8 cellular contexts compared by ENCODE assay signal in the genomic region with DNA sequence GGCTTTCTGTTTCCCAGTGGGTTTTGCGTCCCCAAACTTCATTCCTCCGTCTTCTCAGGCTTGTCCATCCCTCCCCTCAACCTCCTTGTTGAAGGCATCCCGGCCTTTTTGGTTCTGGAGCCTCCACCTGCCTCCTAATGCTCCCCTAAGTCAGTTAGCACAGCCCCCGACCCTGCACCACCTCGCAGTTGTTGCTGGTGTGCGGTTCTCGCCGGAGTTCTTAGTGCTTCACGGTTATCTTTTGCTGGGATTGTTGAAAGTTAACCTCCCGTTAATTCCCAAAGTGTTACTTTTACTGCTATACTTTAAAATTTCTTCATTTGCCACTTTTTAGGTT. TPM values are rescaled to one million over a fixed set of nuclear protein-coding genes. Genes with fewer than 3 reads are reported as not detected.
DNase-seq lines count a peak whose midpoint lies in the region; ATAC-seq and TF ChIP-seq lines count a peak whose summit lies in the region.

No MANE protein-coding gene starts in this region.

- TF ChIP-seq CTCF in body of pancreas (IDR thresholded peaks at IDR 0.05) (no peak), lower lobe of right lung (IDR thresholded peaks at IDR 0.05) (no peak), upper lobe of right lung (IDR thresholded peaks at IDR 0.05) (no peak)

- DNase-seq in activated naive CD4-positive, alpha-beta T cell treated with anti-CD3 and anti-CD28 coated beads, Interleukin-2, amount 50 U/mL, for 16 hours = no peak
- DNase-seq in body of pancreas = no peak
- DNase-seq in lower lobe of right lung = no peak
- no peak for DNase-seq in upper lobe of right lung
- DNase-seq in NCI-H2107 (lab: John Stamatoyannopoulos, UW) = no peak
- DNase-seq in UCSD-AML1 (lab: John Stamatoyannopoulos, UW; ENCODE audit: unreplicated experiment) = no peak

- H3K4me1 ChIP-seq in body of pancreas (peaks cover 15% of the 10 kb centered on the region), lower lobe of right lung (peaks cover 16% of the 10 kb centered on the region), upper lobe of right lung (peaks cover 18% of the 10 kb centered on the region)

- no peaks in the 10 kb centered on the region for H3K36me3 ChIP-seq in body of pancreas (replicated peaks in 1 of 2; ENCODE audit: insufficient read depth in 1 of 2, low read depth in 2 of 2)
- no peaks in the 10 kb centered on the region for H3K36me3 ChIP-seq in lower lobe of right lung
- no peaks in the 10 kb centered on the region for H3K36me3 ChIP-seq in upper lobe of right lung

- H3K4me3 Mint-ChIP-seq in activated naive CD4-positive, alpha-beta T cell treated with anti-CD3 and anti-CD28 coated beads, Interleukin-2, amount 50 U/mL, for 24 hours = peak overlapping the region; percentile 99

- H3K9me3 ChIP-seq in body of pancreas (peaks cover 0 to 6% (median 0%) of the 10 kb centered on the region in 3 donors), lower lobe of right lung (no peaks in the 10 kb centered on the region), upper lobe of right lung (no peaks in the 10 kb centered on the region)

- H3K9me3 Mint-ChIP-seq in activated naive CD4-positive, alpha-beta T cell treated with anti-CD3 and anti-CD28 coated beads, Interleukin-2, amount 50 U/mL, for 24 hours = no peaks in the 10 kb centered on the region

- no peaks in the 10 kb centered on the region for H3K27me3 ChIP-seq in body of pancreas
- no peaks in the 10 kb centered on the region for H3K27me3 ChIP-seq in lower lobe of right lung (ENCODE audit: low read depth)
- no peaks in the 10 kb centered on the region for H3K27me3 ChIP-seq in upper lobe of right lung

- intact Hi-C loops in body of pancreas (cut with DNase I) (no loop called here), lower lobe of right lung (cut with DNase I) (loop anchor here (10.0 kb wide), 2 partner anchors 49 to 109 kb away; no protein-coding TSS in a partner anchor), upper lobe of right lung (cut with DNase I) (loop anchor here (10.0 kb wide), 1 partner anchor 99 kb away; no protein-coding TSS in a partner anchor)

- H3K27me3 Mint-ChIP-seq in activated naive CD4-positive, alpha-beta T cell treated with anti-CD3 and anti-CD28 coated beads, Interleukin-2, amount 50 U/mL, for 24 hours = no peaks in the 10 kb centered on the region

- peak; percentile 4 for ATAC-seq in HG03457 (IDR thresholded peaks at IDR 0.05; ENCODE audit: unreplicated experiment)
- peak; percentile 16 for ATAC-seq in body of pancreas
- ATAC-seq in lower lobe of right lung = peak; percentile 43 to 48
- peak; percentile 19 for ATAC-seq in upper lobe of right lung

- peaks cover 14% of the 10 kb centered on the region for H3K36me3 Mint-ChIP-seq in activated naive CD4-positive, alpha-beta T cell treated with anti-CD3 and anti-CD28 coated beads, Interleukin-2, amount 50 U/mL, for 24 hours

- peak overlapping the region; percentile 42 to 93 for H3K4me3 ChIP-seq in body of pancreas
- H3K4me3 ChIP-seq in lower lobe of right lung = peak overlapping the region; percentile 97
- H3K4me3 ChIP-seq in upper lobe of right lung = peak overlapping the region; percentile 93

- H3K27ac ChIP-seq in body of pancreas = peak overlapping the region; percentile 66 to 94 (median 89)
- H3K27ac ChIP-seq in lower lobe of right lung = peak overlapping the region; percentile 96
- H3K27ac ChIP-seq in upper lobe of right lung = peak overlapping the region; percentile 95

- H3K4me1 Mint-ChIP-seq in activated naive CD4-positive, alpha-beta T cell treated with anti-CD3 and anti-CD28 coated beads, Interleukin-2, amount 50 U/mL, for 24 hours = peaks cover 60% of the 10 kb centered on the region

- WGBS in body of pancreas, 2 donors = 0 to 2% methylated on average over 10 of the region's 10 CpGs

- TF ChIP-seq POLR2A in body of pancreas (IDR thresholded peaks at IDR 0.05) = no peak

- H3K27ac Mint-ChIP-seq in activated naive CD4-positive, alpha-beta T cell treated with anti-CD3 and anti-CD28 coated beads, Interleukin-2, amount 50 U/mL, for 24 hours = peak overlapping the region; percentile 99

RNA-seq across cellular contexts. Expression of a gene that starts 0.4 kb away (rescaled TPM):
- total RNA-seq in body of pancreas (10 to 100 TPM; 13.2 to 16.2 TPM), lower lobe of right lung (28.9 TPM), upper lobe of right lung (25.0 TPM)

RNA-seq across cellular contexts. Expression of a gene that starts 54.2 kb away (rescaled TPM):
- 10 to 100 TPM; 13.5 to 19.5 TPM for total RNA-seq in body of pancreas
- total RNA-seq in lower lobe of right lung = 221 TPM
- 220 TPM for total RNA-seq in upper lobe of right lung

Comparison
In these comparisons a context has a peak if more than half of its experiments do, and no peak if none do; other contexts are left out.
1. RNA of a gene that starts 54.2 kb away (total RNA-seq): 221 TPM in lower lobe of right lung (single experiment) and 220 TPM in upper lobe of right lung (single experiment); 13.5 to 19.5 TPM in body of pancreas; every median in the first group is over 10 times any median in the second.
2. Peak in every context shown above with its lines, with median percentiles within 50 percentile points of each other: ATAC-seq, H3K27ac ChIP-seq and H3K4me3 ChIP-seq.